Comparison of ENCODE assay signal across 1 cellular context in genomic region chr18:41466436-41467160, GRCh38.
TF ChIP-seq lines count a peak whose summit lies in the region.

No MANE protein-coding gene starts in this region.

TF ChIP-seq in H1, 55 proteins besides CTCF, POLR2A, EP300 and RAD21 (continued from another document):
- TF ChIP-seq ATF2 (IDR thresholded peaks at IDR 0.05; ENCODE audit: low read length) = no peak
- no peak for TF ChIP-seq SUZ12 (IDR thresholded peaks at IDR 0.05; ENCODE audit: low read length)
